21 cellular contexts compared by ENCODE assay signal in the genomic region with DNA sequence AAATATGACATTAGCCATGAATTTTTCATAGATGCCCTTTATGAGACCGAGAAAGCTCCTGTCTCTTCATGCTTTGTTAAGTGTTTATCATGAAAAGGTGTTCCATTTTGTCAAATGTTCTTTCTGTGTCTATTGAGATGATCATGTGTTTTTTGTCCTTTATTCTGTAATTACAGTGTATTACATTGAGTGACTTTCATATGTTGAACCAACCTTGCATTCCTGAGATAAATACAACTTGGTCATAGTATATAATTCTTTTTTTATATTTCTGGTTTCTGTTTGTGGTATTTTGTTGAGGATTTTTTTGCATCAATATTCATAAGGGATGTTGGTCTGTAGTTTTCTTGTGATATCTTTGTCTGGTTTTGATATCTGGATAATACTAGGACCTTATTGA. TPM values are rescaled to one million over a fixed set of nuclear protein-coding genes. Genes with fewer than 3 reads are reported as not detected.
DNase-seq lines count a peak whose midpoint lies in the region; ATAC-seq, FAIRE-seq and TF ChIP-seq lines count a peak whose summit lies in the region.
"Had no signal": no experiment of that assay in that cellular context is flagged by ENCODE, and none has a peak within 500 bp of the region (broad histone marks: within the 10 kb centered on the region; RNA-seq: fewer than 3 reads in every experiment).

No MANE protein-coding gene starts in this region.

- FAIRE-seq in K562 (lab: Jason Lieb, UNC): no peak
- FAIRE-seq: A204.1, D721Med, G401.6, GM12891, GM19239 had no signal

- no peak overlapping the region for H3K27ac ChIP-seq in GM23248
- H3K27ac ChIP-seq in K562 (ENCODE audit: extremely low read depth, low read depth, low read length): no peak overlapping the region
- no peak overlapping the region for H3K27ac ChIP-seq in upper lobe of left lung
- H3K27ac ChIP-seq: BLaER1 treated with 17β-estradiol and CSF1 and Interleukin-3, amounts not matched to agents 10 nM and 100 nM; C4-2B had no signal

- H3K4me1 ChIP-seq in GM23248 (ENCODE audit: insufficient read depth) (no peaks in the 10 kb centered on the region), K562 (replicated peaks in 1 of 2; ENCODE audit: control insufficient read depth in 2 of 2, insufficient read depth in 2 of 2, low read length in 2 of 2) (peaks cover 15 to 18% of the 10 kb centered on the region in 2 experiments), upper lobe of left lung (peaks cover 0 to 10% (median 0%) of the 10 kb centered on the region in 4 donors)
- H3K4me1 ChIP-seq: Caco-2 had no signal

- no TSS peak for BruUV-seq in K562 (replicated peaks; lab: Mats Ljungman, UMichigan)

- in situ Hi-C loops in GM23248 (cut with MboI): no loop called here
- in situ Hi-C loops in K562 (cut with MboI): loop anchor here (25.0 kb wide), 1 partner anchor 163 kb away; no protein-coding TSS in a partner anchor

- H3K27me3 ChIP-seq in GM23248 (replicated peaks; ENCODE audit: insufficient read depth) (no peaks in the 10 kb centered on the region), K562 (ENCODE audit: control insufficient read depth in 2 of 2, insufficient read depth in 2 of 2, low read length in 2 of 2) (peaks cover 5 to 16% of the 10 kb centered on the region in 2 experiments; a peak in 2 of 5 replicates), upper lobe of left lung (no peaks in the 10 kb centered on the region)

- H3K9ac ChIP-seq in GM23248 (no peak overlapping the region), K562 (ENCODE audit: insufficient read depth in 1 of 2, low read depth in 2 of 2, low read length in 2 of 2) (no peak overlapping the region)
- H3K9ac ChIP-seq: BLaER1 treated with 17β-estradiol and CSF1 and Interleukin-3, amounts not matched to agents 10 nM and 100 nM had no signal

- intact Hi-C loops in K562 (cut with micrococcal nuclease): no loop called here

- no peak for TF ChIP-seq RAD21 in K562 (CRISPR knock-in tag; conservative IDR thresholded peaks at IDR 0.05 in 1 of 2, IDR thresholded peaks at IDR 0.05 in 1 of 2)

- no peak for TF ChIP-seq EP300 in K562 (IDR thresholded peaks at IDR 0.05; ENCODE audit: low read length)
- TF ChIP-seq EP300 in upper lobe of left lung (IDR thresholded peaks at IDR 0.05): no peak

- H3F3A ChIP-seq in GM23248 (ENCODE audit: insufficient read depth): no peaks in the 10 kb centered on the region

- CTCF ChIA-PET in K562 (lab: Yijun Ruan, JAX; ENCODE audit: low intra/inter-chr PET ratio): no interaction called here

- H3K9me3 ChIP-seq in GM23248 (ENCODE audit: low read depth) (no peaks in the 10 kb centered on the region), K562 (replicated peaks; ENCODE audit: control insufficient read depth, insufficient read depth, low read depth, low read length) (peaks cover 5% of the 10 kb centered on the region), upper lobe of left lung (peaks cover 3 to 11% (median 6%) of the 10 kb centered on the region in 4 donors)

- no peaks in the 10 kb centered on the region for H3K9me2 ChIP-seq in GM23248 (ENCODE audit: insufficient read depth)

- H3K4me3 ChIP-seq in GM23248 (no peak overlapping the region), K562 (no peak overlapping the region), upper lobe of left lung (no peak overlapping the region)
- H3K4me3 ChIP-seq: BLaER1 treated with 17β-estradiol and CSF1 and Interleukin-3, amounts not matched to agents 10 nM and 100 nM had no signal

- WGBS in GM23248 (ENCODE audit: low coverage in 1 of 2, low lambda C conversion rate in 2 of 2, missing lambda C conversion rate in 2 of 2), 2 experiments: 4 to 20% methylated on average over 1 of the region's 1 CpG
- 7% methylated on average over 1 of the region's 1 CpG for WGBS in K562 (ENCODE audit: insufficient coverage, low coverage, missing lambda C conversion rate)
- 67 to 74% methylated on average over 1 of the region's 1 CpG for WGBS in upper lobe of left lung, 2 donors

- H4K20me1 ChIP-seq in GM23248 (ENCODE audit: insufficient read depth) (no peaks in the 10 kb centered on the region), K562 (replicated peaks; ENCODE audit: control insufficient read depth, insufficient read depth, low read length) (no peaks in the 10 kb centered on the region)

- H2AFZ ChIP-seq in GM23248 (no peak overlapping the region), K562 (ENCODE audit: low read depth, low read length) (no peak overlapping the region)

- peak; percentile 6 for DNase-seq in NCI-H2227 (lab: John Stamatoyannopoulos, UW; ENCODE audit: unreplicated experiment)
- DNase-seq in NCI-H2227 treated with DMSO at 0.1 percent for 48 hours (lab: John Stamatoyannopoulos, UW): no peak
- DNase-seq in GM23248: peak; percentile 28
- DNase-seq in K562 (ENCODE audit: extremely low read depth in 1 of 4, low spot score in 3 of 4): no peak
- no peak for DNase-seq in dermis blood vessel endothelial cell
- no peak for DNase-seq in upper lobe of left lung
- DNase-seq: 8988T; AML-193; Caco-2; Calu3; CD4-positive, alpha-beta T cell; CD8-positive, alpha-beta T cell; DMS79 treated with DMSO at 0.1 percent for 48 hours; GF-D8 had no signal

- H3K79me2 ChIP-seq in GM23248 (ENCODE audit: insufficient read depth) (no peaks in the 10 kb centered on the region), K562 (ENCODE audit: control insufficient read depth, insufficient read depth, low read length) (no peaks in the 10 kb centered on the region)

- POLR2A ChIA-PET in K562 (lab: Yijun Ruan, JAX): interaction anchor here (0.5 to 1.0 kb wide), 2 partner anchors 10 to 11 kb away, joined by 3 read pairs; no protein-coding TSS in a partner anchor

- peaks cover under 1% of the 10 kb centered on the region for H3K9me1 ChIP-seq in K562 (ENCODE audit: control insufficient read depth, insufficient read depth, low read length)

- TF ChIP-seq POLR2A in K562 (conservative IDR thresholded peaks at IDR 0.05): no peak
- no peak for TF ChIP-seq POLR2A in upper lobe of left lung (IDR thresholded peaks at IDR 0.05)

- H3K4me2 ChIP-seq in GM23248 (ENCODE audit: unreplicated experiment): no peak overlapping the region
- no peak overlapping the region for H3K4me2 ChIP-seq in K562 (ENCODE audit: insufficient read depth, low read length)
- H3K4me2 ChIP-seq: BLaER1 treated with 17β-estradiol and CSF1 and Interleukin-3, amounts not matched to agents 10 nM and 100 nM had no signal

- H3K36me3 ChIP-seq in GM23248 (ENCODE audit: low read depth): no peaks in the 10 kb centered on the region
- H3K36me3 ChIP-seq in K562 (ENCODE audit: control insufficient read depth, insufficient read depth, low read length): no peaks in the 10 kb centered on the region
- H3K36me3 ChIP-seq in upper lobe of left lung: no peaks in the 10 kb centered on the region

- TF ChIP-seq CTCF in K562 (IDR thresholded peaks at IDR 0.05 in 2 of 3, conservative IDR thresholded peaks at IDR 0.05 in 1 of 3; ENCODE audit: insufficient read depth in 2 of 3, low read depth in 1 of 3, low read length in 3 of 3) (no peak), upper lobe of left lung (IDR thresholded peaks at IDR 0.05) (no peak)

- ATAC-seq in K562 (no peak), upper lobe of left lung (ENCODE audit: low FRiP score in 2 of 2) (no peak)
- ATAC-seq: CD8-positive, alpha-beta T cell had no signal

TF ChIP-seq in K562, 482 proteins besides CTCF, POLR2A, EP300 and RAD21 (continues in another document):
- TF ChIP-seq TOE1 (IDR thresholded peaks at IDR 0.05; ENCODE audit: borderline replicate concordance) (no peak), TOE1 (CRISPR knock-in tag; IDR thresholded peaks at IDR 0.05; ENCODE audit: borderline replicate concordance, low read depth) (no peak), HOXB6 (CRISPR knock-in tag; IDR thresholded peaks at IDR 0.05; ENCODE audit: borderline replicate concordance) (no peak), ZNF644 (tag; IDR thresholded peaks at IDR 0.05; ENCODE audit: low read depth) (no peak), ZBTB17 (CRISPR knock-in tag; IDR thresholded peaks at IDR 0.05) (no peak), FIP1L1 (IDR thresholded peaks at IDR 0.05; ENCODE audit: low read depth, low read length, poor library complexity, severe bottlenecking) (no peak), CREB3L1 (IDR thresholded peaks at IDR 0.05; ENCODE audit: borderline replicate concordance, low read depth) (no peak), TAF7 (tag; IDR thresholded peaks at IDR 0.05) (no peak), ZNF764 (CRISPR knock-in tag; IDR thresholded peaks at IDR 0.05; ENCODE audit: low read depth) (no peak)

RNA-seq across cellular contexts. Expression of gene HPCAL1, which starts 52.9 kb away (rescaled TPM):
- total RNA-seq in GM23248 (2014; rRNA removed; shearing (Covaris generic)): 36.5 and 65.4 TPM in 2 replicates
- polyA plus RNA-seq in GM23248 (2016; fragmentation: Nextera tagmentation; extraction: Ambion mirVana) (58.9 and 59.6 TPM in 2 replicates), K562 (2011; rRNA removed) (23.9 and 48.2 TPM in 2 replicates), K562 (2014; fragmentation: Illumina TruSeq; extraction: Trizol) (36.5 and 74.6 TPM in 2 replicates), K562 (2014; fragmentation: Nextera tagmentation; extraction: Ambion mirVana) (1 to 10 TPM; 2.7 to 3.1 TPM), K562 (2014; rRNA removed) (41.0 and 44.2 TPM in 2 replicates)
- total RNA-seq in K562 (2011; cell fraction: chromatin; rRNA removed; ENCODE audit: low replicate concordance): 25.1 and 67.2 TPM in 2 replicates
- 37.1 and 44.9 TPM in 2 replicates for total RNA-seq in K562 (2011; cell fraction: nucleolus; rRNA removed)
- 28.7 and 29.2 TPM in 2 replicates for total RNA-seq in K562 (2011; cell fraction: nucleoplasm; rRNA removed)
- total RNA-seq in K562 (2014; rRNA removed) (56.2 and 62.9 TPM in 2 replicates), K562 (2014; rRNA removed; fragmentation: Illumina TruSeq; extraction: Trizol) (9.5 and 10.9 TPM in 2 replicates), K562 (2015; rRNA removed; fragmentation: Illumina TruSeq; extraction: Trizol) (20.2 and 25.0 TPM in 2 replicates), K562 (2021) (61.5 and 65.5 TPM in 2 replicates), dermis blood vessel endothelial cell (72.2 and 72.4 TPM in 2 replicates), upper lobe of left lung (100 to 1,000 TPM; 131 to 481 (median 261) TPM)
- polyA plus RNA-seq in K562 (2011; cell fraction: cytosol; rRNA removed): 44.1 and 78.0 TPM in 2 replicates
- 49.6 and 80.3 TPM in 2 replicates for polyA plus RNA-seq in K562 (2011; cell fraction: nucleus; rRNA removed)
- 67.3 and 117 TPM in 2 replicates for polyA plus RNA-seq in K562 (2012)
- 11.6 and 13.9 TPM in 2 replicates for polyA minus RNA-seq in K562 (2011; rRNA and poly(A)+ RNA removed)
- polyA minus RNA-seq in K562 (2011; cell fraction: cytosol; rRNA and poly(A)+ RNA removed): 32.4 and 46.1 TPM in 2 replicates
- 19.9 and 22.5 TPM in 2 replicates for polyA minus RNA-seq in K562 (2011; cell fraction: nucleus; rRNA and poly(A)+ RNA removed)

Comparison
In these comparisons a context has a peak if more than half of its experiments do, and no peak if none do; other contexts are left out.
1. DNase-seq: peak in NCI-H2227 (single experiment) and GM23248 (single experiment); none in NCI-H2227 treated with DMSO at 0.1 percent for 48 hours (single experiment), K562 (0 of 4), dermis blood vessel endothelial cell (single experiment) and upper lobe of left lung (0 of 2).